29 cellular contexts compared by ENCODE assay signal in the genomic region with DNA sequence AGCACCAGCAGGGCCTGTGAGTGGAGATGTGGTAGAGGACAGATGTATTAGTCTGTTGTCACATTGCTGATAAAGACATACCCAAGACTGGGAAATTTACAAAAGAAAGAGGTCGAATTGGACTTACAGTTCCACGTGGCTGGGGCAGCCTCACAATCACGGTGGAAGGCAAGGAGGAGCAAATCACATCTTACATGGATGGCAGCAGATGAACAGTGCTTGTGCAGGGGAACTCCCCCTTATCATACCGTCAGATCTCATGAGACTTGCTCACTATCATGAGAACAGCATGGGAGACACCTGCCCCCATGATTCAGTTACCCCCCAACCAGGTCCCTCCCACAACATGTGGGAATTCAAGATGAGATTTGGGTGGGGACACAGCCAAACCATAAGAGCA.
"Had no signal": no experiment of that assay in that cellular context is flagged by ENCODE, and none has a peak within 500 bp of the region (broad histone marks: within the 10 kb centered on the region; RNA-seq: fewer than 3 reads in every experiment).

No MANE protein-coding gene starts in this region.

- H3K4me3 ChIP-seq: adrenal gland had no signal

- H3K27me3 ChIP-seq: adrenal gland had no signal

- H3K36me3 ChIP-seq: adrenal gland had no signal

- H3K27ac ChIP-seq: adrenal gland, VCaP had no signal

- H3K9me3 ChIP-seq: adrenal gland had no signal

- ATAC-seq: activated CD8-positive, alpha-beta T cell treated with anti-CD3 and anti-CD28 coated beads for 36 hours; activated naive CD4-positive, alpha-beta T cell treated with anti-CD3 and anti-CD28 coated beads, Interleukin-2, amount 50 U/mL, for 72 hours; activated T-cell treated with anti-CD3 and anti-CD28 coated beads, Interleukin-2, amount 50 U/mL, for 4 hours; activated T-cell treated with anti-CD3 and anti-CD28 coated beads, Interleukin-2, amount 50 U/mL, for 72 hours; activated T-helper 17 cell treated with anti-CD3 and anti-CD28 coated beads, Interleukin-2, amount 50 U/mL, for 72 hours had no signal

- FAIRE-seq: colon, TTC549 had no signal

- DNase-seq: activated B cell treated with CpG ODN at 0.5 μM for 24 hours; activated CD4-positive, alpha-beta memory T cell treated with anti-CD3 and anti-CD28 coated beads for 36 hours; activated CD4-positive, alpha-beta T cell treated with anti-CD3 and anti-CD28 coated beads for 4 hours; activated CD4-positive, alpha-beta T cell treated with anti-CD3 and anti-CD28 coated beads, Interleukin-2, amount 10 ng/mL, durations not matched to agents 24 days and 14 days; activated CD4-positive, alpha-beta T cell treated with anti-CD3 and anti-CD28 coated beads, Interleukin-2, amount 50 U/mL, for 1 hour; activated CD4-positive, alpha-beta T cell treated with anti-CD3 and anti-CD28 coated beads, Interleukin-2, amount 50 U/mL, for 4 hours; activated CD4-positive, CD25-positive, alpha-beta regulatory T cell treated with anti-CD3 and anti-CD28 coated beads, Interleukin-2, amount 50 U/mL, for 72 hours; activated CD8-positive, alpha-beta memory T cell treated with anti-CD3 and anti-CD28 coated beads, Interleukin-2, amount 50 U/mL, for 4 hours; activated CD8-positive, alpha-beta T cell treated with anti-CD3 and anti-CD28 coated beads for 36 hours; activated effector memory CD4-positive, alpha-beta T cell treated with anti-CD3 and anti-CD28 coated beads, Interleukin-2, amount 50 U/mL, for 16 hours; activated gamma-delta T cell treated with Interleukin-2 at 50 U/mL for 16 hours; activated naive CD4-positive, alpha-beta T cell; activated naive CD4-positive, alpha-beta T cell treated with anti-CD3 and anti-CD28 coated beads for 36 hours; activated naive CD4-positive, alpha-beta T cell treated with anti-CD3 and anti-CD28 coated beads, Interleukin-2, amount 50 U/mL, for 16 hours; activated naive CD8-positive, alpha-beta T cell treated with anti-CD3 and anti-CD28 coated beads for 36 hours; activated T-cell treated with anti-CD3 and anti-CD28 coated beads for 4 hours; activated T-cell treated with anti-CD3 and anti-CD28 coated beads, Interleukin-2, amount 50 U/mL, for 1 hour; activated T-cell treated with anti-CD3 and anti-CD28 coated beads, Interleukin-2, amount 50 U/mL, for 4 hours; activated T-cell treated with anti-CD3 and anti-CD28 coated beads, Interleukin-2, amount 50 U/mL, for 72 hours; adrenal gland; amniotic stem cell; aorta; central memory CD4-positive, alpha-beta T cell; T-helper 9 cell had no signal

- H3K4me1 ChIP-seq: adrenal gland had no signal
